In the genomic region with DNA sequence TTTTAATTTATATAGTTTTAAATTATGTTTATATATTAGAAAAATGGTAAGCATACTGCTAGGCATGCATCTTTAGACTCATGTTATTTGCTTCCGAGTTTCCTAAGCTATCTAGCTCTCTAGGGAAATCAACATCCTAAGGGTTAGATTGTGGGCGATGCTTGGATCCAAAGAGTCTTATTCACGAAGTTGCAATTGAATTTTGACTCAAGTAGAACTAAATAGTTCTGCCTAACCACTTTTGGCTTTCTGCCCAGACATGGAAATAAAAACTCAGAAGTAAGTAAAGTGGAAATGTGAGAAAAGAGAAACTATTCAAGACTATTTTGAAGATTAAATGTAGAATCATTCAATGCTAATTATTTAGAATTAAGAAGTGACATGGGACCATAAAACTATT, we compare ENCODE assay signal across 12 cellular contexts.
A peak's percentile ranks its signal among the peaks of the same experiment; 100 is the strongest.
DNase-seq lines count a peak whose midpoint lies in the region; ATAC-seq and TF ChIP-seq lines count a peak whose summit lies in the region.
"Had no signal": no experiment of that assay in that cellular context is flagged by ENCODE, and none has a peak within 500 bp of the region (broad histone marks: within the 10 kb centered on the region; RNA-seq: fewer than 3 reads in every experiment).

No MANE protein-coding gene starts in this region.

- H3K27ac ChIP-seq in mammary epithelial cell (ENCODE audit: insufficient read depth, low read depth, low read length), result no peak overlapping the region
- H3K27ac ChIP-seq in gastroesophageal sphincter, result no peak overlapping the region
- H3K27ac ChIP-seq: SJCRH30 had no signal

- BruUV-seq in mammary epithelial cell (replicated peaks; lab: Mats Ljungman, UMichigan), result no TSS peak

- H3K79me2 ChIP-seq in mammary epithelial cell (ENCODE audit: insufficient read depth, low read length), result no peaks in the 10 kb centered on the region

- H3K9ac ChIP-seq in mammary epithelial cell (ENCODE audit: insufficient read depth, low read length), result no peak overlapping the region

- no peak overlapping the region for H2AFZ ChIP-seq in mammary epithelial cell (ENCODE audit: low read depth, low read length)

- WGBS in mammary epithelial cell (ENCODE audit: low coverage, missing lambda C conversion rate), result 6% methylated on average over 3 of the region's 3 CpGs
- 3 to 35% methylated on average over 3 of the region's 3 CpGs for WGBS in gastroesophageal sphincter (ENCODE audit: low coverage in 1 of 2), 2 donors

- CTCF ChIA-PET in AG04449 (lab: Yijun Ruan, JAX) (no interaction called here), mammary epithelial cell (lab: Charles Lee; ENCODE audit: low non-redundant PET) (no interaction called here)

- dilution Hi-C loops in mammary epithelial cell (cut with HindIII; ENCODE audit: low sequenced_read_pairs), result no loop called here

- DNase-seq in AG04449 (ENCODE audit: low read depth, low spot score) (peak; percentile 46), NCI-H2171 (lab: John Stamatoyannopoulos, UW) (peak; percentile 42), mammary epithelial cell (peak; percentile 61), kidney epithelial cell (ENCODE audit: low read depth) (peak; percentile 26), NCI-H2107 (lab: John Stamatoyannopoulos, UW) (no peak), HUDEP-2 (lab: John Stamatoyannopoulos, UW; ENCODE audit: unreplicated experiment in 76 of 76) (no peak)
- DNase-seq in activated CD8-positive, alpha-beta memory T cell treated with anti-CD3 and anti-CD28 coated beads, Interleukin-2, amount 50 U/mL, for 48 hours, result no peak
- DNase-seq: MG63; NCI-H1930; NK-92 treated with Interleukin-12 subunit alpha and Interleukin-12 subunit beta, amount 100 ng/mL, for 24 hours had no signal

- H4K20me1 ChIP-seq in mammary epithelial cell (ENCODE audit: insufficient read depth, low read length), result no peaks in the 10 kb centered on the region

- no peak overlapping the region for H3K4me2 ChIP-seq in mammary epithelial cell (ENCODE audit: insufficient read depth, low read depth, low read length)

- TF ChIP-seq EP300 in gastroesophageal sphincter (IDR thresholded peaks at IDR 0.05), result no peak

- in situ Hi-C loops in mammary epithelial cell (cut with MboI; ENCODE audit: low sequenced_read_pairs in 2 of 2), result no loop called here

- H3K9me3 ChIP-seq in mammary epithelial cell (replicated peaks; ENCODE audit: insufficient read depth, low read length) (no peaks in the 10 kb centered on the region), gastroesophageal sphincter (no peaks in the 10 kb centered on the region)
- H3K9me3 ChIP-seq: MG63, SJCRH30 had no signal

- H3K27me3 ChIP-seq in mammary epithelial cell (ENCODE audit: insufficient read depth, low read length) (no peaks in the 10 kb centered on the region), kidney epithelial cell (ENCODE audit: control insufficient read depth, insufficient read depth, low read length) (no peaks in the 10 kb centered on the region), gastroesophageal sphincter (no peaks in the 10 kb centered on the region)
- H3K27me3 ChIP-seq: MG63, SJCRH30 had no signal

- H3K36me3 ChIP-seq in mammary epithelial cell (ENCODE audit: insufficient read depth, low read length) (no peaks in the 10 kb centered on the region), kidney epithelial cell (ENCODE audit: control insufficient read depth, insufficient read depth, low read length) (no peaks in the 10 kb centered on the region), gastroesophageal sphincter (no peaks in the 10 kb centered on the region)
- H3K36me3 ChIP-seq: MG63, SJCRH30 had no signal

- H3K4me3 ChIP-seq in AG04449 (ENCODE audit: low read depth, low read length), result no peak overlapping the region
- no peak overlapping the region for H3K4me3 ChIP-seq in mammary epithelial cell (replicated peaks in 1 of 3; ENCODE audit: insufficient read depth in 1 of 3, low read depth in 2 of 3, low read length in 3 of 3)
- no peak overlapping the region for H3K4me3 ChIP-seq in kidney epithelial cell (ENCODE audit: low read depth, low read length)
- no peak overlapping the region for H3K4me3 ChIP-seq in gastroesophageal sphincter
- H3K4me3 ChIP-seq: MG63, SJCRH30 had no signal

- H3K4me1 ChIP-seq in mammary epithelial cell (ENCODE audit: insufficient read depth, low read length) (peaks cover 3% of the 10 kb centered on the region), gastroesophageal sphincter (no peaks in the 10 kb centered on the region)
- H3K4me1 ChIP-seq: SJCRH30 had no signal

- no peak for TF ChIP-seq POLR2A in gastroesophageal sphincter (IDR thresholded peaks at IDR 0.05)

- no peak for TF ChIP-seq CTCF in AG04449 (IDR thresholded peaks at IDR 0.05; ENCODE audit: insufficient read depth, low read length, missing control alignments)
- no peak for TF ChIP-seq CTCF in mammary epithelial cell (conservative IDR thresholded peaks at IDR 0.05 in 1 of 2, IDR thresholded peaks at IDR 0.05 in 1 of 2; ENCODE audit: extremely low read depth in 1 of 2, insufficient read depth in 1 of 2, low read depth in 1 of 2, low read length in 2 of 2)
- no peak for TF ChIP-seq CTCF in kidney epithelial cell (IDR thresholded peaks at IDR 0.05; ENCODE audit: insufficient read depth, low read length, poor library complexity, severe bottlenecking)
- TF ChIP-seq CTCF in gastroesophageal sphincter (IDR thresholded peaks at IDR 0.05), result no peak

- ATAC-seq in gastroesophageal sphincter, result no peak

- POLR2A ChIA-PET in AG04449 (lab: Yijun Ruan, JAX), result no interaction called here

- intact Hi-C loops in mammary epithelial cell (cut with micrococcal nuclease), result no loop called here

Comparison
In these comparisons a context has a peak if more than half of its experiments do, and no peak if none do; other contexts are left out.
1. DNase-seq: peak in AG04449 (single experiment), NCI-H2171 (single experiment), mammary epithelial cell (single experiment) and kidney epithelial cell (single experiment); none in NCI-H2107 (single experiment), activated CD8-positive, alpha-beta memory T cell treated with anti-CD3 and anti-CD28 coated beads, Interleukin-2, amount 50 U/mL, for 48 hours (single experiment) and HUDEP-2 (0 of 76).